In genomic region chr3:8503461-8503860, GRCh38 we compare ENCODE assay signal across 1 cellular context.
TF ChIP-seq lines count a peak whose summit lies in the region.

No MANE protein-coding gene starts in this region.

TF ChIP-seq in GM23338, 12 proteins besides CTCF, POLR2A, EP300 and RAD21 (continued from another document):
- no peak for TF ChIP-seq ZNF462 (CRISPR knock-in tag; IDR thresholded peaks at IDR 0.05)
TF ChIP-seq in GM23338: peak in this region for 0.
